19 cellular contexts compared by ENCODE assay signal in the genomic region with DNA sequence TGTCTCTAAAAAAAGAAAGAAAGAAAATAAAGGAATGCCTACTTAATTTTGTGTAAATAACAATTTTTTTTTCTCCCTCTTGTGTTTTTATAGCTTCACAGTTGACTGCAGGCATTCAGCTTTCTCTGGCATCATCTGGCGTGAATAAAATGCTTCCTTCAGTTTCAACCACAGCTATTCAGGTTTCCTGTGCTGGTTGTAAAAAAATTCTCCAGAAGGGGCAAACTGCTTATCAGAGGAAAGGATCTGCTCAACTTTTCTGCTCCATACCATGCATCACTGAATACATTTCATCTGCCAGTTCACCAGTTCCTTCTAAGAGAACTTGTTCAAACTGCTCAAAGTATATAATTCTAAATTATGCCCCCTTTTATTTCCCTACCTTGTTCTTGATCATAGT. TPM values are rescaled to one million over a fixed set of nuclear protein-coding genes. Genes with fewer than 3 reads are reported as not detected.
DNase-seq lines count a peak whose midpoint lies in the region; ATAC-seq and TF ChIP-seq lines count a peak whose summit lies in the region.
"Had no signal": no experiment of that assay in that cellular context is flagged by ENCODE, and none has a peak within 500 bp of the region (broad histone marks: within the 10 kb centered on the region; RNA-seq: fewer than 3 reads in every experiment).

No MANE protein-coding gene starts in this region.

- peak overlapping the region in 9 of 11 experiments; percentile 51 to 86 (median 79); a peak in 18 of 22 replicates for H3K4me2 ChIP-seq in BLaER1 treated with 17β-estradiol and CSF1 and Interleukin-3, amounts not matched to agents 10 nM and 100 nM
- H3K4me2 ChIP-seq: smooth muscle cell had no signal

- H3K4me3 Mint-ChIP-seq in activated T-helper 2 cell treated with anti-CD3 and anti-CD28 coated beads, Interferon-gamma antibody, Interleukin-2, Interleukin-4, amounts not matched to agents 10 μg/mL and 5 μg/mL and 100 μg/mL, durations not matched to agents 14 hours and 24 hours and 36 hours (ENCODE audit: low read depth): no peak overlapping the region
- H3K4me3 Mint-ChIP-seq in activated naive CD8-positive, alpha-beta T cell treated with anti-CD3 and anti-CD28 coated beads, Interleukin-2, amount 50 U/mL, for 24 hours: no peak overlapping the region
- H3K4me3 Mint-ChIP-seq: CD4-positive, CD25-positive, alpha-beta regulatory T cell had no signal

- peaks cover 25% of the 10 kb centered on the region for H3K36me3 Mint-ChIP-seq in activated T-helper 2 cell treated with anti-CD3 and anti-CD28 coated beads, Interferon-gamma antibody, Interleukin-2, Interleukin-4, amounts not matched to agents 10 μg/mL and 5 μg/mL and 100 μg/mL, durations not matched to agents 14 hours and 24 hours and 36 hours (ENCODE audit: low read depth)
- peaks cover 10% of the 10 kb centered on the region for H3K36me3 Mint-ChIP-seq in activated naive CD8-positive, alpha-beta T cell treated with anti-CD3 and anti-CD28 coated beads, Interleukin-2, amount 50 U/mL, for 24 hours (ENCODE audit: low read depth)

- H3K27ac ChIP-seq in BLaER1 treated with 17β-estradiol and CSF1 and Interleukin-3, amounts not matched to agents 10 nM and 100 nM: peak overlapping the region in 7 of 11 experiments; percentile 52 to 68 (median 60); a peak in 13 of 22 replicates
- H3K27ac ChIP-seq: coronary artery, esophagus muscularis mucosa, left lung, ovary had no signal

- H3K27me3 ChIP-seq in BLaER1 treated with 17β-estradiol and CSF1 and Interleukin-3, amounts not matched to agents 10 nM and 100 nM: no peaks in the 10 kb centered on the region
- H3K27me3 ChIP-seq: esophagus muscularis mucosa, left lung, ovary had no signal

- peaks cover 0 to 8% (median 0%) of the 10 kb centered on the region in 11 experiments; a peak in 6 of 22 replicates for H3K9me3 ChIP-seq in BLaER1 treated with 17β-estradiol and CSF1 and Interleukin-3, amounts not matched to agents 10 nM and 100 nM (replicated peaks in 1 of 11)
- H3K9me3 ChIP-seq: esophagus muscularis mucosa, left lung, ovary had no signal

- no peak for ATAC-seq in GM18861 (IDR thresholded peaks at IDR 0.05; ENCODE audit: unreplicated experiment)
- ATAC-seq in activated naive CD8-positive, alpha-beta T cell treated with anti-CD3 and anti-CD28 coated beads, Interleukin-2, amount 50 U/mL, for 24 hours: no peak
- ATAC-seq: left lung; Right ventricle myocardium inferior; stimulated activated naive CD8-positive, alpha-beta T cell treated with anti-CD3 and anti-CD28 coated beads, Interleukin-15, Interleukin-2, amounts not matched to agents 100 U/mL and 50 U/mL, for 24 hours had no signal

- H3K4me3 ChIP-seq in BLaER1 treated with 17β-estradiol and CSF1 and Interleukin-3, amounts not matched to agents 10 nM and 100 nM: peak overlapping the region in 3 of 10 experiments; percentile 6 to 32 (median 10); a peak in 3 of 20 replicates
- no peak overlapping the region for H3K4me3 ChIP-seq in HFF-Myc (replicated peaks; ENCODE audit: low read depth, low read length)
- H3K4me3 ChIP-seq: coronary artery, esophagus muscularis mucosa, left lung, ovary, smooth muscle cell had no signal

- peaks cover 0 to 7% (median 0%) of the 10 kb centered on the region in 11 experiments; a peak in 1 of 22 replicates for H4K20me1 ChIP-seq in BLaER1 treated with 17β-estradiol and CSF1 and Interleukin-3, amounts not matched to agents 10 nM and 100 nM

- no peaks in the 10 kb centered on the region for H3K9me3 Mint-ChIP-seq in activated T-helper 2 cell treated with anti-CD3 and anti-CD28 coated beads, Interferon-gamma antibody, Interleukin-2, Interleukin-4, amounts not matched to agents 10 μg/mL and 5 μg/mL and 100 μg/mL, durations not matched to agents 14 hours and 24 hours and 36 hours
- no peaks in the 10 kb centered on the region for H3K9me3 Mint-ChIP-seq in activated naive CD8-positive, alpha-beta T cell treated with anti-CD3 and anti-CD28 coated beads, Interleukin-2, amount 50 U/mL, for 24 hours
- H3K9me3 Mint-ChIP-seq: CD4-positive, CD25-positive, alpha-beta regulatory T cell had no signal

- H3K4me1 ChIP-seq in BLaER1 treated with 17β-estradiol and CSF1 and Interleukin-3, amounts not matched to agents 10 nM and 100 nM: peaks cover 8 to 72% (median 48%) of the 10 kb centered on the region in 10 experiments; a peak in 17 of 20 replicates
- H3K4me1 ChIP-seq: esophagus muscularis mucosa, left lung had no signal

- peaks cover 45 to 90% (median 62%) of the 10 kb centered on the region in 11 experiments for H3K36me3 ChIP-seq in BLaER1 treated with 17β-estradiol and CSF1 and Interleukin-3, amounts not matched to agents 10 nM and 100 nM
- H3K36me3 ChIP-seq: ovary had no signal

- peaks cover 6% of the 10 kb centered on the region for H3K4me1 Mint-ChIP-seq in activated T-helper 2 cell treated with anti-CD3 and anti-CD28 coated beads, Interferon-gamma antibody, Interleukin-2, Interleukin-4, amounts not matched to agents 10 μg/mL and 5 μg/mL and 100 μg/mL, durations not matched to agents 14 hours and 24 hours and 36 hours (ENCODE audit: low read depth)
- peaks cover 3% of the 10 kb centered on the region for H3K4me1 Mint-ChIP-seq in activated naive CD8-positive, alpha-beta T cell treated with anti-CD3 and anti-CD28 coated beads, Interleukin-2, amount 50 U/mL, for 24 hours

- intact Hi-C loops in activated T-helper 2 cell treated with anti-CD3 and anti-CD28 coated beads, Interferon-gamma antibody, Interleukin-2, Interleukin-4, amounts not matched to agents 10 μg/mL and 5 μg/mL and 100 μg/mL, durations not matched to agents 14 hours and 24 hours and 36 hours (cut with micrococcal nuclease): loop anchor here (5.0 kb wide), 1 partner anchor 65 kb away; the partner anchor contains the start of gene ZMYM6

- H3K9ac ChIP-seq in BLaER1 treated with 17β-estradiol and CSF1 and Interleukin-3, amounts not matched to agents 10 nM and 100 nM: peak overlapping the region in 5 of 11 experiments; percentile 24 to 58 (median 39); a peak in 6 of 22 replicates

- TF ChIP-seq CTCF in HFF-Myc (IDR thresholded peaks at IDR 0.05; ENCODE audit: low read depth, low read length, missing control alignments): no peak

- H3K27ac Mint-ChIP-seq in activated T-helper 2 cell treated with anti-CD3 and anti-CD28 coated beads, Interferon-gamma antibody, Interleukin-2, Interleukin-4, amounts not matched to agents 10 μg/mL and 5 μg/mL and 100 μg/mL, durations not matched to agents 14 hours and 24 hours and 36 hours: peak overlapping the region; percentile 31
- no peak overlapping the region for H3K27ac Mint-ChIP-seq in activated naive CD8-positive, alpha-beta T cell treated with anti-CD3 and anti-CD28 coated beads, Interleukin-2, amount 50 U/mL, for 24 hours
- H3K27ac Mint-ChIP-seq: CD4-positive, CD25-positive, alpha-beta regulatory T cell had no signal

- peak; percentile 29 for DNase-seq in HFF-Myc (ENCODE audit: extremely low read depth, low read depth)
- no peak for DNase-seq in activated T-helper 2 cell treated with anti-CD3 and anti-CD28 coated beads, Interferon-gamma antibody, Interleukin-2, Interleukin-4, amounts not matched to agents 10 μg/mL and 5 μg/mL and 100 μg/mL, durations not matched to agents 14 hours and 24 hours and 36 hours (ENCODE audit: low spot score)
- DNase-seq in kidney tubule cell (ENCODE audit: low spot score): peak; percentile 31
- DNase-seq in activated naive CD8-positive, alpha-beta T cell treated with anti-CD3 and anti-CD28 coated beads, Interleukin-2, amount 50 U/mL, for 24 hours: no peak
- no peak for DNase-seq in inferior parietal cortex (ENCODE audit: extremely low spot score)
- DNase-seq: anterior cingulate cortex; CD4-positive, CD25-positive, alpha-beta regulatory T cell; hippocampal formation; left lung; NK-92 treated with Interleukin-12 subunit alpha and Interleukin-12 subunit beta, amount 100 ng/mL, for 24 hours; ovary; stimulated activated naive CD8-positive, alpha-beta T cell treated with anti-CD3 and anti-CD28 coated beads, Interleukin-15, Interleukin-2, amounts not matched to agents 100 U/mL and 50 U/mL, for 24 hours; T-helper 9 cell had no signal

- no peaks in the 10 kb centered on the region for H3K27me3 Mint-ChIP-seq in activated T-helper 2 cell treated with anti-CD3 and anti-CD28 coated beads, Interferon-gamma antibody, Interleukin-2, Interleukin-4, amounts not matched to agents 10 μg/mL and 5 μg/mL and 100 μg/mL, durations not matched to agents 14 hours and 24 hours and 36 hours (ENCODE audit: low read depth)
- no peaks in the 10 kb centered on the region for H3K27me3 Mint-ChIP-seq in activated naive CD8-positive, alpha-beta T cell treated with anti-CD3 and anti-CD28 coated beads, Interleukin-2, amount 50 U/mL, for 24 hours
- H3K27me3 Mint-ChIP-seq: CD4-positive, CD25-positive, alpha-beta regulatory T cell had no signal

RNA-seq across cellular contexts. Expression of gene ZMYM1, which starts 18.0 kb away (rescaled TPM):
- 2.4 and 2.7 TPM in 2 replicates for total RNA-seq in activated T-helper 2 cell treated with anti-CD3 and anti-CD28 coated beads, Interferon-gamma antibody, Interleukin-2, Interleukin-4, amounts not matched to agents 10 μg/mL and 5 μg/mL and 100 μg/mL, durations not matched to agents 14 hours and 24 hours and 36 hours

Comparison
In these comparisons a context has a peak if more than half of its experiments do, and no peak if none do; other contexts are left out.
1. DNase-seq: peak in HFF-Myc (single experiment) and kidney tubule cell (single experiment); none in activated T-helper 2 cell treated with anti-CD3 and anti-CD28 coated beads, Interferon-gamma antibody, Interleukin-2, Interleukin-4, amounts not matched to agents 10 μg/mL and 5 μg/mL and 100 μg/mL, durations not matched to agents 14 hours and 24 hours and 36 hours (single experiment), activated naive CD8-positive, alpha-beta T cell treated with anti-CD3 and anti-CD28 coated beads, Interleukin-2, amount 50 U/mL, for 24 hours (single experiment) and inferior parietal cortex (single experiment).